Comparison of ENCODE assay signal across 9 cellular contexts in the genomic region with DNA sequence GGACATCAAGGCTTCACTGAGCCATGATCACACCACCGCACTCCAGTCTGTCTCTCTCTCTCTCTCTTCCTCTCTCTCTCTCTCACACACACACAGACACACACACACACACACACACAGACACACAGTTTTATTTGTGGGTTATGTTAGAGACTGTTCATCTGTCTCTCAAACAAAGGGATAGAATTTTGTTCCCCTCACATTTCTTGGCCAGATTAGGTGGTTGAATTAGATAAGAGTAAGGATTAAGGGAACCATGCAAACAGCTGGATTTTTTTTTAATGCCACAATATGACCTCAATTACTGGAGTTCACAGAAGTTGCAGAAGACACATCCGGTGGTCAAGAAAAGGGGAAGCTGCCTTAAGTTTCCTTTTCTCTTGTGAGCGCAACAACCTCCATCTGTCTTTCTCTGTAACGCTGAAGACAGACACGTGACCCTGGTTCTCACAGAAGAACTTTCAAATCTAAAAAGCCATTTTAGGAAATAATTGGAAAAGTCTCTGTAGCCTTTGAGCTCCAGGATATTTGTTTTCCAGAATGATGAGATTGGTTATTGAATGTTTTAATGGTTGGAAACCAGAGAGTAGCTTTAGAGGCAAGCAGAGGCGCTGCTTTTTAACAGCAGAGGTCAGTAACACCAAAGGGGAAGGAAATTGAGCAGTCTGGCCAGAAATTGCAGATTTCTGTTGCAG. TPM values are rescaled to one million over a fixed set of nuclear protein-coding genes. Genes with fewer than 3 reads are reported as not detected.
A peak's percentile ranks its signal among the peaks of the same experiment; 100 is the strongest.
DNase-seq lines count a peak whose midpoint lies in the region; ATAC-seq and TF ChIP-seq lines count a peak whose summit lies in the region.
"Had no signal": no experiment of that assay in that cellular context is flagged by ENCODE, and none has a peak within 500 bp of the region (broad histone marks: within the 10 kb centered on the region; RNA-seq: fewer than 3 reads in every experiment).

No MANE protein-coding gene starts in this region.

- POLR2A ChIA-PET in Panc1 (lab: Charles Lee): no interaction called here

- H3K4me1 ChIP-seq in DND-41 (ENCODE audit: insufficient read depth, low read length): peaks cover 4% of the 10 kb centered on the region; the same call in 1 of the 2 replicates
- H3K4me1 ChIP-seq in Panc1 (ENCODE audit: control insufficient read depth, insufficient read depth, low read length): no peaks in the 10 kb centered on the region
- peaks cover 0 to 11% (median 0%) of the 10 kb centered on the region in 3 donors for H3K4me1 ChIP-seq in esophagus squamous epithelium
- H3K4me1 ChIP-seq in neuronal stem cell (ENCODE audit: control insufficient read depth in 2 of 2, insufficient read depth in 1 of 2, low read depth in 1 of 2, low read length in 2 of 2): no peaks in the 10 kb centered on the region
- H3K4me1 ChIP-seq in effector memory CD4-positive, alpha-beta T cell (ENCODE audit: control insufficient read depth, insufficient read depth, low read length, poor library complexity, severe bottlenecking): no peaks in the 10 kb centered on the region

- peak; percentile 19 for TF ChIP-seq POLR2A in GM18951 (IDR thresholded peaks at IDR 0.05; ENCODE audit: extremely low read depth, insufficient read depth, insufficient read length)
- no peak for TF ChIP-seq POLR2A in esophagus squamous epithelium (IDR thresholded peaks at IDR 0.05)

- no peak overlapping the region for H2BK12ac ChIP-seq in neuronal stem cell (ENCODE audit: low read length)

- H3K27me3 ChIP-seq in DND-41 (ENCODE audit: insufficient read depth, low read length, poor library complexity): no peaks in the 10 kb centered on the region
- H3K27me3 ChIP-seq in Panc1 (ENCODE audit: control insufficient read depth, insufficient read depth, low read length): no peaks in the 10 kb centered on the region
- H3K27me3 ChIP-seq in esophagus squamous epithelium: no peaks in the 10 kb centered on the region
- no peaks in the 10 kb centered on the region for H3K27me3 ChIP-seq in neuronal stem cell (ENCODE audit: control insufficient read depth in 3 of 3, insufficient read depth in 3 of 3, low read depth in 1 of 3, low read length in 3 of 3)
- H3K27me3 ChIP-seq in effector memory CD4-positive, alpha-beta T cell (replicated peaks; ENCODE audit: control insufficient read depth, insufficient read depth, low read length, poor library complexity, severe bottlenecking): no peaks in the 10 kb centered on the region

- intact Hi-C loops in Panc1 (cut with micrococcal nuclease; ENCODE audit: unreplicated experiment) (loop anchor here (5.0 kb wide), 2 partner anchors 220 to 410 kb away; a partner anchor contains a TSS), esophagus squamous epithelium (cut with DNase I) (no loop called here)

- no peak for DNase-seq in DND-41
- no peak for DNase-seq in Panc1 (ENCODE audit: low read depth, low spot score)
- no peak for DNase-seq in esophagus squamous epithelium (lab: John Stamatoyannopoulos, UW)
- peak; percentile 18 for DNase-seq in neuronal stem cell (ENCODE audit: low spot score)
- DNase-seq in stimulated activated CD4-positive, alpha-beta T cell treated with anti-CD3 and anti-CD28 coated beads, Interleukin-4, amount 100 ng/mL, for 24 hours: no peak
- DNase-seq in effector memory CD4-positive, alpha-beta T cell: no peak

- H3K18ac ChIP-seq in neuronal stem cell (ENCODE audit: low read length): no peak overlapping the region

- H2AK5ac ChIP-seq in neuronal stem cell (ENCODE audit: low read depth, low read length): no peak overlapping the region

- H3K4me2 ChIP-seq in DND-41 (ENCODE audit: insufficient read depth, low read length) (no peak overlapping the region), neuronal stem cell (ENCODE audit: insufficient read depth, low read length, poor library complexity, severe bottlenecking) (no peak overlapping the region)

- 0 out of 3 replicates have a peak, but pooled peaks have one; percentile 19 for ATAC-seq in DND-41 (ENCODE audit: insufficient read depth, low read depth)
- ATAC-seq in HG03064 (IDR thresholded peaks at IDR 0.05; ENCODE audit: low read depth, unreplicated experiment): peak; percentile 92
- ATAC-seq in Panc1: no peak

- no peaks in the 10 kb centered on the region for H3K79me1 ChIP-seq in neuronal stem cell (ENCODE audit: low read depth, low read length)

- H3K4me3 ChIP-seq in DND-41 (ENCODE audit: low read depth in 1 of 2, low read length in 2 of 2): no peak overlapping the region
- no peak overlapping the region for H3K4me3 ChIP-seq in Panc1 (ENCODE audit: low read depth in 2 of 2, low read length in 2 of 2)
- H3K4me3 ChIP-seq in esophagus squamous epithelium: peak overlapping the region in 1 of 4 donors; percentile 23
- no peak overlapping the region for H3K4me3 ChIP-seq in neuronal stem cell (ENCODE audit: low read length in 2 of 2)
- H3K4me3 ChIP-seq in effector memory CD4-positive, alpha-beta T cell (ENCODE audit: insufficient read depth, low read depth, low read length, poor library complexity, severe bottlenecking): no peak overlapping the region
- H3K4me3 ChIP-seq: thoracic aorta had no signal

- no peak overlapping the region for H3K14ac ChIP-seq in neuronal stem cell (ENCODE audit: low read length)

- H3K36me3 ChIP-seq in DND-41 (ENCODE audit: insufficient read depth, low read length): no peaks in the 10 kb centered on the region
- H3K36me3 ChIP-seq in Panc1 (ENCODE audit: control insufficient read depth, insufficient read depth, low read length): no peaks in the 10 kb centered on the region
- H3K36me3 ChIP-seq in esophagus squamous epithelium: no peaks in the 10 kb centered on the region
- H3K36me3 ChIP-seq in neuronal stem cell (replicated peaks in 1 of 2; ENCODE audit: control insufficient read depth in 2 of 2, insufficient read depth in 2 of 2, low read length in 2 of 2): no peaks in the 10 kb centered on the region
- no peaks in the 10 kb centered on the region for H3K36me3 ChIP-seq in effector memory CD4-positive, alpha-beta T cell (ENCODE audit: control insufficient read depth, insufficient read depth, low read length)
- H3K36me3 ChIP-seq: thoracic aorta had no signal

- no peak overlapping the region for H3K9ac ChIP-seq in DND-41 (ENCODE audit: low read depth, low read length)
- H3K9ac ChIP-seq in neuronal stem cell (ENCODE audit: low read depth, low read length, poor library complexity): no peak overlapping the region

- no peak overlapping the region for H3K27ac ChIP-seq in DND-41 (ENCODE audit: low read length)
- H3K27ac ChIP-seq in Panc1 (ENCODE audit: low read length): no peak overlapping the region
- no peak overlapping the region for H3K27ac ChIP-seq in esophagus squamous epithelium
- no peak overlapping the region for H3K27ac ChIP-seq in neuronal stem cell (replicated peaks; ENCODE audit: low read length)
- H3K27ac ChIP-seq in effector memory CD4-positive, alpha-beta T cell (ENCODE audit: insufficient read depth, low read length, poor library complexity, severe bottlenecking): no peak overlapping the region
- H3K27ac ChIP-seq: thoracic aorta had no signal

- 26 to 40% methylated on average over 6 of the region's 6 CpGs for WGBS in esophagus squamous epithelium, 2 donors
- no CpG with 5 or more reads among the region's 6 CpGs for WGBS in neuronal stem cell (ENCODE audit: extremely low coverage in 2 of 2, insufficient read length in 2 of 2, insufficient replicate concordance in 1 of 2), 2 donors

- no peak overlapping the region for H2BK15ac ChIP-seq in neuronal stem cell (ENCODE audit: low read length)

- TF ChIP-seq CTCF in DND-41 (IDR thresholded peaks at IDR 0.05; ENCODE audit: borderline replicate concordance, extremely low read depth, low read length, poor library complexity, severe bottlenecking) (peak; percentile 42), Panc1 (IDR thresholded peaks at IDR 0.05) (peak; percentile 66), esophagus squamous epithelium (IDR thresholded peaks at IDR 0.05) (peak in 5 of 6 experiments; percentile 17 to 53 (median 46))

- H2BK120ac ChIP-seq in neuronal stem cell (ENCODE audit: low read depth, low read length): no peak overlapping the region

- no TSS peak for BruUV-seq in Panc1 (replicated peaks; lab: Mats Ljungman, UMichigan)

- no peak overlapping the region for H3K4ac ChIP-seq in neuronal stem cell (ENCODE audit: low read length)

- no peak overlapping the region for H3K23ac ChIP-seq in neuronal stem cell (ENCODE audit: low read depth, low read length, poor library complexity)

- CTCF ChIA-PET in Panc1 (lab: Charles Lee): interaction anchor here (0.7 to 1.8 kb wide), 3 partner anchors 120 to 450 kb away, joined by 3 to 7 read pairs (median 4); no protein-coding TSS in a partner anchor

- H4K20me1 ChIP-seq in DND-41 (ENCODE audit: insufficient read depth, low read length): no peaks in the 10 kb centered on the region

- H2BK5ac ChIP-seq in neuronal stem cell (ENCODE audit: low read length): no peak overlapping the region

- H4K8ac ChIP-seq in neuronal stem cell (ENCODE audit: low read depth, low read length): no peak overlapping the region

- no peak overlapping the region for H4K91ac ChIP-seq in neuronal stem cell (ENCODE audit: low read depth, low read length, poor library complexity)

- no peaks in the 10 kb centered on the region for H3K79me2 ChIP-seq in DND-41 (ENCODE audit: insufficient read depth, low read length)

- H2AFZ ChIP-seq in DND-41 (ENCODE audit: low read depth, low read length): no peak overlapping the region
- H2AFZ ChIP-seq in neuronal stem cell (ENCODE audit: low read length): peak overlapping the region; percentile 4

- in situ Hi-C loops in GM18951 (cut with MboI; ENCODE audit: low sequenced_read_pairs, unreplicated experiment) (loop anchor here (10.0 kb wide), 1 partner anchor 222 kb away; a partner anchor contains a TSS), Panc1 (cut with HindIII; ENCODE audit: low pct_unique_long_range_greater_than_20kb, low sequenced_read_pairs) (no loop called here)

- H3K9me3 ChIP-seq in DND-41 (ENCODE audit: insufficient read depth, low read length, severe bottlenecking): no peaks in the 10 kb centered on the region
- no peaks in the 10 kb centered on the region for H3K9me3 ChIP-seq in Panc1 (ENCODE audit: control insufficient read depth, insufficient read depth, low read depth, low read length)
- no peaks in the 10 kb centered on the region for H3K9me3 ChIP-seq in esophagus squamous epithelium
- no peaks in the 10 kb centered on the region for H3K9me3 ChIP-seq in neuronal stem cell (replicated peaks in 1 of 2; ENCODE audit: control insufficient read depth in 2 of 2, insufficient read depth in 1 of 2, low read depth in 1 of 2, low read length in 2 of 2)
- no peaks in the 10 kb centered on the region for H3K9me3 ChIP-seq in effector memory CD4-positive, alpha-beta T cell (ENCODE audit: control insufficient read depth, low read length)
- H3K9me3 ChIP-seq: thoracic aorta had no signal

RNA-seq across cellular contexts. Expression of a gene that starts 33.0 kb away (rescaled TPM):
- total RNA-seq in Panc1 (2021; ENCODE audit: unreplicated experiment): not detected
- polyA plus RNA-seq in Panc1 (2012; ENCODE audit: insufficient read length): not detected
- total RNA-seq in esophagus squamous epithelium: not detected
- polyA plus RNA-seq in neuronal stem cell (2013, experiment 1 of 2): 1.2 TPM
- 1.1 TPM for polyA plus RNA-seq in neuronal stem cell (2013, experiment 2 of 2)
- total RNA-seq: thoracic aorta had no signal
